ENCODE assay signal across 8 cellular contexts in genomic region chr2:202276060-202276720, GRCh38. TPM values are rescaled to one million over a fixed set of nuclear protein-coding genes. Genes with fewer than 3 reads are reported as not detected.
A peak's percentile ranks its signal among the peaks of the same experiment; 100 is the strongest.
DNase-seq lines count a peak whose midpoint lies in the region; ATAC-seq, FAIRE-seq and TF ChIP-seq lines count a peak whose summit lies in the region.
"Not testable (repeated sequence)": the region's sequence is repeated elsewhere in the genome, so short reads cannot be mapped to it uniquely, and the experiment has no call there.

No MANE protein-coding gene starts in this region.

- peaks cover 95% of the 10 kb centered on the region for H3K79me2 ChIP-seq in endothelial cell of umbilical vein (ENCODE audit: control insufficient read depth, insufficient read depth, low read length)

- H3K27ac Mint-ChIP-seq in CD4-positive, alpha-beta T cell = peak overlapping the region; percentile 49
- peak overlapping the region; percentile 82 for H3K27ac Mint-ChIP-seq in T-helper 2 cell treated with Interferon-gamma antibody and Interleukin-4, amounts not matched to agents 5 μg/mL and 100 μg/mL, for 36 hours
- peak overlapping the region; percentile 77 for H3K27ac Mint-ChIP-seq in stimulated activated naive B cell treated with anti-CD40 and anti-IgM and Interleukin-4, amounts not matched to agents 10 μg/mL and 1 μg/mL and 100 μg/mL, for 72 hours

- peak; percentile 31 for FAIRE-seq in endothelial cell of umbilical vein (lab: Jason Lieb, UNC)

- POLR2A ChIA-PET in CD4-positive, alpha-beta T cell (lab: Charles Lee) = interaction anchor here (5.3 kb wide), 1 partner anchor 9 kb away, joined by 18 read pairs; no protein-coding TSS in a partner anchor
- POLR2A ChIA-PET in endothelial cell of umbilical vein (lab: Charles Lee) = interaction anchor here (0.6 kb wide), 1 partner anchor 16 kb away, joined by 4 read pairs; no protein-coding TSS in a partner anchor

- WGBS in adrenal gland, 4 donors = 69 to 79% (median 73%) methylated on average over 11 of the region's 11 CpGs

- not testable (repeated sequence) for BruUV-seq in endothelial cell of umbilical vein (replicated peaks; lab: Mats Ljungman, UMichigan)

- dilution Hi-C loops in endothelial cell of umbilical vein (cut with MboI; ENCODE audit: extremely low pct_ligation_motif_present, low sequenced_read_pairs) = not testable (repeated sequence)

- intact Hi-C loops in CD4-positive, alpha-beta T cell (cut with DNase I, micrococcal nuclease); endothelial cell of umbilical vein (cut with micrococcal nuclease): not testable (repeated sequence)
- intact Hi-C loops in adrenal gland (cut with DNase I) = loop anchor here in 1 of 2 donors (5.0 kb wide), 1 partner anchor 101 kb away; the partner anchor contains the start of gene BMPR2

- CTCF ChIA-PET in CD4-positive, alpha-beta T cell (lab: Charles Lee) = not testable (repeated sequence)
- CTCF ChIA-PET in endothelial cell of umbilical vein (lab: Charles Lee) = interaction anchor here (0.7 to 1.5 kb wide), 3 partner anchors 9 to 1654 kb away, joined by 3 read pairs; no protein-coding TSS in a partner anchor

- H3K9ac ChIP-seq in endothelial cell of umbilical vein (replicated peaks; ENCODE audit: extremely low read depth, insufficient read depth, low read length) = not testable (repeated sequence)

- not testable (repeated sequence) for DNase-seq in CD4-positive, alpha-beta T cell; activated T-cell treated with anti-CD3 and anti-CD28 coated beads, Interleukin-2, amount 50 U/mL, for 4 hours; endothelial cell of umbilical vein (ENCODE audit: low read depth, low spot score); stimulated activated naive B cell treated with anti-CD40 and anti-IgM and Interleukin-4, amounts not matched to agents 10 μg/mL and 1 μg/mL and 100 μg/mL, for 72 hours
- DNase-seq in LHCN-M2 (ENCODE audit: low read depth) = peak; percentile 55
- peak; percentile 24 for DNase-seq in T-helper 2 cell treated with Interferon-gamma antibody and Interleukin-4, amounts not matched to agents 5 μg/mL and 100 μg/mL, for 36 hours (ENCODE audit: low spot score)
- DNase-seq in adrenal gland = peak in 1 of 7 donors; percentile 51
- peak; percentile 59 for DNase-seq in kidney tubule cell (ENCODE audit: low spot score)

- H3K4me2 ChIP-seq in endothelial cell of umbilical vein (ENCODE audit: insufficient read depth, low read length) = not testable (repeated sequence)

- not testable (repeated sequence) for TF ChIP-seq CTCF in CD4-positive, alpha-beta T cell (IDR thresholded peaks at IDR 0.05); adrenal gland (IDR thresholded peaks at IDR 0.05); endothelial cell of umbilical vein (IDR thresholded peaks at IDR 0.05; ENCODE audit: extremely low read depth in 1 of 2, insufficient read depth in 1 of 2, low read depth in 1 of 2, low read length in 2 of 2)

- H3K4me3 Mint-ChIP-seq in CD4-positive, alpha-beta T cell = not testable (repeated sequence)
- peak overlapping the region; percentile 51 for H3K4me3 Mint-ChIP-seq in T-helper 2 cell treated with Interferon-gamma antibody and Interleukin-4, amounts not matched to agents 5 μg/mL and 100 μg/mL, for 36 hours
- H3K4me3 Mint-ChIP-seq in activated T-cell treated with anti-CD3 and anti-CD28 coated beads, Interleukin-2, amount 50 U/mL, for 4 hours = peak overlapping the region; percentile 70
- H3K4me3 Mint-ChIP-seq in stimulated activated naive B cell treated with anti-CD40 and anti-IgM and Interleukin-4, amounts not matched to agents 10 μg/mL and 1 μg/mL and 100 μg/mL, for 72 hours = peak overlapping the region in 1 of 2 donors; percentile 13

- ATAC-seq in CD4-positive, alpha-beta T cell (ENCODE audit: poor library complexity); stimulated activated naive B cell treated with anti-CD40 and anti-IgM and Interleukin-4, amounts not matched to agents 10 μg/mL and 1 μg/mL and 100 μg/mL, for 72 hours (replicated peaks): not testable (repeated sequence)
- ATAC-seq in activated T-cell treated with anti-CD3 and anti-CD28 coated beads, Interleukin-2, amount 50 U/mL, for 4 hours = peak; percentile 54 to 68

- H3K4me1 ChIP-seq in adrenal gland (replicated peaks in 1 of 2) (peaks cover 24 to 36% of the 10 kb centered on the region in 2 donors), endothelial cell of umbilical vein (ENCODE audit: control insufficient read depth, extremely low read depth, insufficient read depth, low read length) (peaks cover 48% of the 10 kb centered on the region)

- not testable (repeated sequence) for H3K27me3 Mint-ChIP-seq in CD4-positive, alpha-beta T cell; T-helper 2 cell treated with Interferon-gamma antibody and Interleukin-4, amounts not matched to agents 5 μg/mL and 100 μg/mL, for 36 hours (ENCODE audit: low read depth); activated T-cell treated with anti-CD3 and anti-CD28 coated beads, Interleukin-2, amount 50 U/mL, for 4 hours (ENCODE audit: low read depth); stimulated activated naive B cell treated with anti-CD40 and anti-IgM and Interleukin-4, amounts not matched to agents 10 μg/mL and 1 μg/mL and 100 μg/mL, for 72 hours

- H3K9me1 ChIP-seq in endothelial cell of umbilical vein (replicated peaks; ENCODE audit: control insufficient read depth, extremely low read depth, insufficient read depth, low read length) = not testable (repeated sequence)

- peaks cover 46% of the 10 kb centered on the region for H3K4me1 Mint-ChIP-seq in CD4-positive, alpha-beta T cell (ENCODE audit: low read depth)
- H3K4me1 Mint-ChIP-seq in T-helper 2 cell treated with Interferon-gamma antibody and Interleukin-4, amounts not matched to agents 5 μg/mL and 100 μg/mL, for 36 hours (ENCODE audit: low read depth) = peaks cover 24% of the 10 kb centered on the region
- H3K4me1 Mint-ChIP-seq in activated T-cell treated with anti-CD3 and anti-CD28 coated beads, Interleukin-2, amount 50 U/mL, for 4 hours (ENCODE audit: low read depth) = peaks cover 59% of the 10 kb centered on the region
- peaks cover 14 to 51% of the 10 kb centered on the region in 2 donors for H3K4me1 Mint-ChIP-seq in stimulated activated naive B cell treated with anti-CD40 and anti-IgM and Interleukin-4, amounts not matched to agents 10 μg/mL and 1 μg/mL and 100 μg/mL, for 72 hours

- peaks cover 0 to 28% of the 10 kb centered on the region in 2 donors for H3K36me3 ChIP-seq in adrenal gland (replicated peaks in 1 of 2)
- peaks cover 4 to 11% of the 10 kb centered on the region in 2 experiments for H3K36me3 ChIP-seq in endothelial cell of umbilical vein (ENCODE audit: control insufficient read depth in 2 of 2, extremely low read depth in 1 of 2, insufficient read depth in 2 of 2, low read length in 2 of 2)

- not testable (repeated sequence) for TF ChIP-seq POLR2A in adrenal gland (IDR thresholded peaks at IDR 0.05); endothelial cell of umbilical vein (IDR thresholded peaks at IDR 0.05; ENCODE audit: low read depth, low read length)

- not testable (repeated sequence) for H4K20me1 ChIP-seq in endothelial cell of umbilical vein (replicated peaks; ENCODE audit: control insufficient read depth, extremely low read depth, insufficient read depth, low read length)

- not testable (repeated sequence) for H2AFZ ChIP-seq in endothelial cell of umbilical vein (ENCODE audit: low read depth, low read length)

- H3K9me3 ChIP-seq in CD4-positive, alpha-beta T cell (ENCODE audit: control insufficient read depth, low read length); adrenal gland (replicated peaks in 1 of 3); endothelial cell of umbilical vein (replicated peaks; ENCODE audit: control insufficient read depth, insufficient read depth, low read length): not testable (repeated sequence)

- H3K4me3 ChIP-seq in adrenal gland; endothelial cell of umbilical vein (replicated peaks in 1 of 3; ENCODE audit: insufficient read depth in 1 of 3, low read depth in 1 of 3, low read length in 3 of 3): not testable (repeated sequence)

- H3K27me3 ChIP-seq in CD4-positive, alpha-beta T cell (ENCODE audit: control insufficient read depth, insufficient read depth, low read length); adrenal gland; endothelial cell of umbilical vein (ENCODE audit: control insufficient read depth in 2 of 2, insufficient read depth in 2 of 2, low read length in 2 of 2): not testable (repeated sequence)

- H3K9me3 Mint-ChIP-seq in CD4-positive, alpha-beta T cell; T-helper 2 cell treated with Interferon-gamma antibody and Interleukin-4, amounts not matched to agents 5 μg/mL and 100 μg/mL, for 36 hours; activated T-cell treated with anti-CD3 and anti-CD28 coated beads, Interleukin-2, amount 50 U/mL, for 4 hours; stimulated activated naive B cell treated with anti-CD40 and anti-IgM and Interleukin-4, amounts not matched to agents 10 μg/mL and 1 μg/mL and 100 μg/mL, for 72 hours: not testable (repeated sequence)

- H3K27ac ChIP-seq in CD4-positive, alpha-beta T cell (ENCODE audit: low read depth, low read length); endothelial cell of umbilical vein (ENCODE audit: insufficient read depth, low read depth, low read length): not testable (repeated sequence)
- peak overlapping the region in 3 of 5 donors; percentile 17 to 42 (median 35) for H3K27ac ChIP-seq in adrenal gland

- peaks cover 61% of the 10 kb centered on the region for H3K36me3 Mint-ChIP-seq in CD4-positive, alpha-beta T cell (ENCODE audit: low read depth)
- peaks cover 29% of the 10 kb centered on the region for H3K36me3 Mint-ChIP-seq in T-helper 2 cell treated with Interferon-gamma antibody and Interleukin-4, amounts not matched to agents 5 μg/mL and 100 μg/mL, for 36 hours (ENCODE audit: low read depth)
- peaks cover 39% of the 10 kb centered on the region for H3K36me3 Mint-ChIP-seq in activated T-cell treated with anti-CD3 and anti-CD28 coated beads, Interleukin-2, amount 50 U/mL, for 4 hours (ENCODE audit: insufficient read depth)
- H3K36me3 Mint-ChIP-seq in stimulated activated naive B cell treated with anti-CD40 and anti-IgM and Interleukin-4, amounts not matched to agents 10 μg/mL and 1 μg/mL and 100 μg/mL, for 72 hours = peaks cover 18 to 24% of the 10 kb centered on the region in 2 donors

RNA-seq across cellular contexts. Expression of gene NOP58, which starts 10.6 kb away (rescaled TPM):
- total RNA-seq in CD4-positive, alpha-beta T cell = 100 to 1,000 TPM; 280 to 288 TPM
- 82.0 and 127 TPM in 2 replicates for total RNA-seq in LHCN-M2 (2014; rRNA removed)
- polyA plus RNA-seq in LHCN-M2 (2012) = 33.4 TPM
- total RNA-seq in activated T-cell treated with anti-CD3 and anti-CD28 coated beads, Interleukin-2, amount 50 U/mL, for 4 hours = 100 to 1,000 TPM; 349 to 393 (median 377) TPM
- 10 to 100 TPM; 19.5 to 70.1 (median 43.2) TPM for total RNA-seq in adrenal gland
- 100 to 1,000 TPM in 1 of 3 donors, 10 to 100 TPM in 2; 89.3 to 136 (median 99.7) TPM for polyA plus RNA-seq in adrenal gland
- 70.6 and 71.4 TPM in 2 replicates for total RNA-seq in endothelial cell of umbilical vein
- polyA plus RNA-seq in endothelial cell of umbilical vein = 12.0 and 21.7 TPM in 2 replicates
- polyA plus RNA-seq in endothelial cell of umbilical vein (2011; cell fraction: cytosol; rRNA removed) = 32.7 and 34.8 TPM in 2 replicates
- polyA plus RNA-seq in endothelial cell of umbilical vein (2011; cell fraction: nucleus; rRNA removed) = 69.6 and 107 TPM in 2 replicates
- 62.0 and 91.9 TPM in 2 replicates for polyA plus RNA-seq in endothelial cell of umbilical vein (2012)
- polyA minus RNA-seq in endothelial cell of umbilical vein = 37.5 and 46.1 TPM in 2 replicates
- polyA minus RNA-seq in endothelial cell of umbilical vein (2011; cell fraction: cytosol; rRNA and poly(A)+ RNA removed) = 48.1 TPM
- 95.6 and 110 TPM in 2 replicates for polyA minus RNA-seq in endothelial cell of umbilical vein (2011; cell fraction: nucleus; rRNA and poly(A)+ RNA removed)

RNA-seq across cellular contexts. Expression of gene SUMO1, which starts 37.8 kb away (rescaled TPM):
- total RNA-seq in CD4-positive, alpha-beta T cell = 10 to 100 TPM; 72.1 to 72.9 TPM
- total RNA-seq in LHCN-M2 (2014; rRNA removed) = 113 and 133 TPM in 2 replicates
- 84.9 TPM for polyA plus RNA-seq in LHCN-M2 (2012)
- 100 to 1,000 TPM in 2 of 3 donors, 10 to 100 TPM in 1; 96.6 to 110 (median 105) TPM for total RNA-seq in activated T-cell treated with anti-CD3 and anti-CD28 coated beads, Interleukin-2, amount 50 U/mL, for 4 hours
- 100 to 1,000 TPM in 6 of 8 donors, 10 to 100 TPM in 2; 53.1 to 130 (median 103) TPM for total RNA-seq in adrenal gland
- 100 to 1,000 TPM in 2 of 3 donors, 10 to 100 TPM in 1; 96.4 to 182 (median 101) TPM for polyA plus RNA-seq in adrenal gland
- total RNA-seq in endothelial cell of umbilical vein = 102 and 105 TPM in 2 replicates
- 32.7 and 38.5 TPM in 2 replicates for polyA plus RNA-seq in endothelial cell of umbilical vein
- polyA plus RNA-seq in endothelial cell of umbilical vein (2011; cell fraction: cytosol; rRNA removed) = 58.9 and 59.7 TPM in 2 replicates
- 20.4 and 24.1 TPM in 2 replicates for polyA plus RNA-seq in endothelial cell of umbilical vein (2011; cell fraction: nucleus; rRNA removed)
- polyA plus RNA-seq in endothelial cell of umbilical vein (2012) = 122 and 164 TPM in 2 replicates
- 39.6 and 49.1 TPM in 2 replicates for polyA minus RNA-seq in endothelial cell of umbilical vein
- 31.9 TPM for polyA minus RNA-seq in endothelial cell of umbilical vein (2011; cell fraction: cytosol; rRNA and poly(A)+ RNA removed)
- 11.5 and 18.3 TPM in 2 replicates for polyA minus RNA-seq in endothelial cell of umbilical vein (2011; cell fraction: nucleus; rRNA and poly(A)+ RNA removed)
